1 cellular context compared by ENCODE assay signal in genomic region chr18:62828091-62828640, GRCh38.
TF ChIP-seq lines count a peak whose summit lies in the region.

No MANE protein-coding gene starts in this region.

TF ChIP-seq in endothelial cell of umbilical vein, 7 proteins besides CTCF, POLR2A, EP300 and RAD21:
- TF ChIP-seq FOS (IDR thresholded peaks at IDR 0.05; ENCODE audit: borderline replicate concordance, insufficient read depth, low read length) (no peak), JUN (IDR thresholded peaks at IDR 0.05; ENCODE audit: borderline replicate concordance, insufficient read depth, insufficient read length, low read depth) (no peak), GATA2 (IDR thresholded peaks at IDR 0.05; ENCODE audit: insufficient read depth, insufficient read length, low read depth, low read length) (no peak), EZH2 (IDR thresholded peaks at IDR 0.05; ENCODE audit: borderline replicate concordance, low read depth, low read length, severe bottlenecking) (no peak), POLR2AphosphoS5 (IDR thresholded peaks at IDR 0.05; ENCODE audit: insufficient read depth, low read depth, low read length) (no peak), MYC (IDR thresholded peaks at IDR 0.05; ENCODE audit: low read depth, low read length) (no peak)
- TF ChIP-seq, protein P1, sequence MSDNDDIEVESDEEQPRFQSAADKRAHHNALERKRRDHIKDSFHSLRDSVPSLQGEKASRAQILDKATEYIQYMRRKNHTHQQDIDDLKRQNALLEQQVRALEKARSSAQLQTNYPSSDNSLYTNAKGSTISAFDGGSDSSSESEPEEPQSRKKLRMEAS (IDR thresholded peaks at IDR 0.05; ENCODE audit: insufficient read depth, insufficient read length), result no peak
TF ChIP-seq in endothelial cell of umbilical vein: peak in this region for 0.
